17 cellular contexts compared by ENCODE assay signal in genomic region chr19:50663280-50663790, GRCh38. TPM values are rescaled to one million over a fixed set of nuclear protein-coding genes. Genes with fewer than 3 reads are reported as not detected.
DNase-seq lines count a peak whose midpoint lies in the region; ATAC-seq and TF ChIP-seq lines count a peak whose summit lies in the region.
"Had no signal": no experiment of that assay in that cellular context is flagged by ENCODE, and none has a peak within 500 bp of the region (broad histone marks: within the 10 kb centered on the region; RNA-seq: fewer than 3 reads in every experiment).

No MANE protein-coding gene starts in this region.

- ATAC-seq in HG02970 (IDR thresholded peaks at IDR 0.05; ENCODE audit: low FRiP score, unreplicated experiment) = no peak
- ATAC-seq in psoas muscle = no peak
- ATAC-seq: activated CD8-positive, alpha-beta T cell treated with anti-CD3 and anti-CD28 coated beads, Interleukin-2, amount 10 ng/mL, durations not matched to agents 7 days and 5 days; effector memory CD8-positive, alpha-beta T cell; sciatic nerve; T-helper 17 cell had no signal

- H3K4me3 ChIP-seq in fibroblast of the aortic adventitia (ENCODE audit: low read depth, low read length) = no peak overlapping the region
- H3K4me3 ChIP-seq in psoas muscle = no peak overlapping the region
- H3K4me3 ChIP-seq: stomach had no signal

- H3K36me3 ChIP-seq in psoas muscle (ENCODE audit: insufficient read depth in 1 of 2, low read depth in 1 of 2) = no peaks in the 10 kb centered on the region
- H3K36me3 ChIP-seq: stomach had no signal

- no peak overlapping the region for H3K27ac ChIP-seq in psoas muscle
- H3K27ac ChIP-seq: stomach had no signal

- in situ Hi-C loops in ACHN (cut with HindIII; ENCODE audit: low pct_ligation_motif_present, low pct_unique_long_range_greater_than_20kb, low sequenced_read_pairs) = no loop called here

- H3K27me3 ChIP-seq in psoas muscle (ENCODE audit: insufficient read depth in 3 of 3, low read length in 2 of 3) = peaks cover 0 to 62% (median 27%) of the 10 kb centered on the region in 3 donors

- no peaks in the 10 kb centered on the region for H3K4me1 ChIP-seq in psoas muscle

- WGBS in psoas muscle, 3 donors = 81 to 87% (median 84%) methylated on average over 2 of the region's 2 CpGs

- DNase-seq in ACHN (peak; percentile 45), H4 (ENCODE audit: low spot score) (peak; percentile 53), NCI-H748 treated with DMSO at 0.1 percent for 48 hours (lab: John Stamatoyannopoulos, UW) (peak; percentile 62), fibroblast of the aortic adventitia (ENCODE audit: low read depth) (no peak), NCI-H524 treated with DMSO at 0.1 percent for 48 hours (lab: John Stamatoyannopoulos, UW) (no peak), psoas muscle (no peak)
- DNase-seq in activated CD4-positive, alpha-beta T cell treated with anti-CD3 and anti-CD28 coated beads for 1 hour = no peak
- DNase-seq: activated CD8-positive, alpha-beta T cell treated with anti-CD3 and anti-CD28 coated beads, Interleukin-2, amount 10 ng/mL, durations not matched to agents 7 days and 5 days; activated gamma-delta T cell; CD4-positive, CD25-positive, alpha-beta regulatory T cell; effector memory CD8-positive, alpha-beta T cell; head of caudate nucleus; NCI-H2107; stomach; T-helper 17 cell had no signal

- TF ChIP-seq CTCF in fibroblast of the aortic adventitia (IDR thresholded peaks at IDR 0.05; ENCODE audit: insufficient read depth, low read length) = peak; percentile 2
- TF ChIP-seq CTCF in psoas muscle (IDR thresholded peaks at IDR 0.05) = no peak

- no peaks in the 10 kb centered on the region for H3K9me3 ChIP-seq in psoas muscle

- intact Hi-C loops in psoas muscle (cut with DNase I) = no loop called here

RNA-seq across cellular contexts. Expression of gene C19orf81, which starts 14.1 kb away (rescaled TPM):
- 5.0 and 5.3 TPM in 2 replicates for total RNA-seq in H4 (2014; rRNA removed; shearing (Covaris generic))
- total RNA-seq in fibroblast of the aortic adventitia (ENCODE audit: low replicate concordance) (not detected in 2 replicates), psoas muscle (1 to 10 TPM in 1 of 4 donors, under 1 TPM in 2, not detected in 1; 0.50 to 1.8 (median 0.54) TPM)
- 1 to 10 TPM in 1 of 3 donors, not detected in 2; 1.5 TPM for polyA plus RNA-seq in psoas muscle
- total RNA-seq: activated CD8-positive, alpha-beta T cell treated with anti-CD3 and anti-CD28 coated beads, Interleukin-2, amount 10 ng/mL, durations not matched to agents 7 days and 5 days; CD4-positive, CD25-positive, alpha-beta regulatory T cell; sciatic nerve; stomach; T-helper 17 cell had no signal
- polyA plus RNA-seq: CD4-positive, CD25-positive, alpha-beta regulatory T cell had no signal

RNA-seq across cellular contexts. Expression of gene SYT3, which starts 23.7 kb away (rescaled TPM):
- 1.9 and 4.5 TPM in 2 replicates for total RNA-seq in H4 (2014; rRNA removed; shearing (Covaris generic))
- 0.09 TPM in 1 of 2 replicates, not detected in the other for total RNA-seq in fibroblast of the aortic adventitia (ENCODE audit: low replicate concordance)
- total RNA-seq in psoas muscle = under 1 TPM in 1 of 4 donors, not detected in 3; 0.26 TPM
- polyA plus RNA-seq in psoas muscle = under 1 TPM in 2 of 3 donors, not detected in 1; 0.07 to 0.12 TPM
- total RNA-seq: activated CD8-positive, alpha-beta T cell treated with anti-CD3 and anti-CD28 coated beads, Interleukin-2, amount 10 ng/mL, durations not matched to agents 7 days and 5 days; CD4-positive, CD25-positive, alpha-beta regulatory T cell; sciatic nerve; T-helper 17 cell had no signal
- polyA plus RNA-seq: CD4-positive, CD25-positive, alpha-beta regulatory T cell had no signal

RNA-seq across cellular contexts. Expression of gene SHANK1, which starts 56.3 kb away (rescaled TPM):
- 0.68 and 2.2 TPM in 2 replicates for total RNA-seq in H4 (2014; rRNA removed; shearing (Covaris generic))
- 2.6 and 4.2 TPM in 2 replicates for total RNA-seq in fibroblast of the aortic adventitia (ENCODE audit: low replicate concordance)
- total RNA-seq in psoas muscle = 1 to 10 TPM in 1 of 4 donors, under 1 TPM in 2, not detected in 1; 0.39 to 1.3 (median 0.83) TPM
- under 1 TPM in 2 of 3 donors, not detected in 1; 0.14 to 0.16 TPM for polyA plus RNA-seq in psoas muscle
- total RNA-seq: activated CD8-positive, alpha-beta T cell treated with anti-CD3 and anti-CD28 coated beads, Interleukin-2, amount 10 ng/mL, durations not matched to agents 7 days and 5 days; CD4-positive, CD25-positive, alpha-beta regulatory T cell; T-helper 17 cell had no signal
- polyA plus RNA-seq: CD4-positive, CD25-positive, alpha-beta regulatory T cell had no signal

RNA-seq across cellular contexts. Expression of gene CLEC11A, which starts 59.8 kb away (rescaled TPM):
- total RNA-seq in H4 (2014; rRNA removed; shearing (Covaris generic)) = 0.45 and 4.6 TPM in 2 replicates
- total RNA-seq in fibroblast of the aortic adventitia (ENCODE audit: low replicate concordance) (21.8 and 71.8 TPM in 2 replicates), psoas muscle (1 to 10 TPM; 1.6 to 4.5 (median 1.8) TPM)
- 1 to 10 TPM in 1 of 3 donors, under 1 TPM in 2; 0.83 to 4.0 (median 0.83) TPM for polyA plus RNA-seq in psoas muscle

Comparison
In these comparisons a context has a peak if more than half of its experiments do, and no peak if none do; other contexts are left out.
1. DNase-seq: peak in ACHN (single experiment), H4 (single experiment) and NCI-H748 treated with DMSO at 0.1 percent for 48 hours (single experiment); none in fibroblast of the aortic adventitia (single experiment), NCI-H524 treated with DMSO at 0.1 percent for 48 hours (single experiment), psoas muscle (0 of 2) and activated CD4-positive, alpha-beta T cell treated with anti-CD3 and anti-CD28 coated beads for 1 hour (single experiment).